Comparison of ENCODE assay signal across 1 cellular context in genomic region chr16:47139561-47140185, GRCh38.
TF ChIP-seq lines count a peak whose summit lies in the region.

No MANE protein-coding gene starts in this region.

TF ChIP-seq in K562, 482 proteins besides CTCF, POLR2A, EP300 and RAD21:
- no peak for TF ChIP-seq PBX2 (CRISPR knock-in tag; IDR thresholded peaks at IDR 0.05; ENCODE audit: low read depth)
- TF ChIP-seq PBX2 (tag; conservative IDR thresholded peaks at IDR 0.05; ENCODE audit: low read depth): peak; percentile 35; the same call in 1 of the 2 replicates
- TF ChIP-seq PKNOX1 (IDR thresholded peaks at IDR 0.05): peak; percentile 53
- no peak for TF ChIP-seq LEF1 (IDR thresholded peaks at IDR 0.05)
- TF ChIP-seq ZNF232 (CRISPR knock-in tag; IDR thresholded peaks at IDR 0.05): no peak
